In genomic region chr20:8305449-8305978, GRCh38 we compare ENCODE assay signal across 8 cellular contexts.
DNase-seq lines count a peak whose midpoint lies in the region; ATAC-seq and TF ChIP-seq lines count a peak whose summit lies in the region.

No MANE protein-coding gene starts in this region.

- TF ChIP-seq CTCF in IMR-90 (conservative IDR thresholded peaks at IDR 0.05; ENCODE audit: low read depth, low read length) (peak; percentile 40), adrenal gland (IDR thresholded peaks at IDR 0.05) (peak in 5 of 6 experiments; percentile 28 to 51 (median 46))

- peak; percentile 44 for TF ChIP-seq RAD21 in IMR-90 (IDR thresholded peaks at IDR 0.05; ENCODE audit: low read length)

- no TSS peak for BruUV-seq in IMR-90 (replicated peaks; lab: Mats Ljungman, UMichigan)

- H3K4me2 ChIP-seq in IMR-90 (ENCODE audit: low read depth, low read length): no peak overlapping the region

- H3K18ac ChIP-seq in IMR-90 (ENCODE audit: low read depth, low read length): no peak overlapping the region

- CTCF ChIA-PET in IMR-90 (lab: Yijun Ruan, JAX): no interaction called here

- in situ Hi-C loops in IMR-90 (cut with MboI; ENCODE audit: low sequenced_read_pairs): no loop called here

- no peaks in the 10 kb centered on the region for H4K20me1 ChIP-seq in IMR-90 (ENCODE audit: insufficient read depth, low read length)

- no peak overlapping the region for H4K91ac ChIP-seq in IMR-90 (ENCODE audit: insufficient read depth, low read depth, low read length)

- no peak overlapping the region for H2AFZ ChIP-seq in IMR-90 (replicated peaks; ENCODE audit: low read length, poor library complexity)

- H3K4me3 ChIP-seq in IMR-90 (ENCODE audit: insufficient read depth, low read depth, low read length) (no peak overlapping the region), adrenal gland (no peak overlapping the region)

- H3K9ac ChIP-seq in IMR-90 (ENCODE audit: low read depth, low read length): no peak overlapping the region

- H3K36me3 ChIP-seq in IMR-90 (ENCODE audit: control insufficient read depth, insufficient read depth, low read length): no peaks in the 10 kb centered on the region
- H3K36me3 ChIP-seq in adrenal gland (replicated peaks in 1 of 2): no peaks in the 10 kb centered on the region

- WGBS in IMR-90 (ENCODE audit: extremely low coverage in 2 of 2, insufficient read length in 1 of 2), 2 experiments: 90% methylated on average over 3 of the region's 11 CpGs; no CpG with 5 or more reads in 1 of the 2 experiments
- 68 to 73% (median 70%) methylated on average over 11 of the region's 11 CpGs for WGBS in adrenal gland, 4 donors

- no peak overlapping the region for H2BK120ac ChIP-seq in IMR-90 (ENCODE audit: low read depth, low read length)

- no peak overlapping the region for H3K14ac ChIP-seq in IMR-90 (replicated peaks; ENCODE audit: low read depth, low read length)

- H3K4ac ChIP-seq in IMR-90 (ENCODE audit: low read depth, low read length): no peak overlapping the region

- no peak for TF ChIP-seq POLR2A in IMR-90 (IDR thresholded peaks at IDR 0.05; ENCODE audit: low read depth, low read length)
- TF ChIP-seq POLR2A in adrenal gland (IDR thresholded peaks at IDR 0.05): no peak

- H3K9me3 ChIP-seq in IMR-90 (ENCODE audit: control insufficient read depth, insufficient read depth, low read length) (no peaks in the 10 kb centered on the region), adrenal gland (replicated peaks in 1 of 3) (no peaks in the 10 kb centered on the region)

- POLR2A ChIA-PET in IMR-90 (lab: Charles Lee; ENCODE audit: unreplicated experiment): no interaction called here

- H4K5ac ChIP-seq in IMR-90 (ENCODE audit: low read depth, low read length): no peak overlapping the region

- no peaks in the 10 kb centered on the region for H3K9me1 ChIP-seq in IMR-90 (ENCODE audit: insufficient read depth, low read length)

- dilution Hi-C loops in IMR-90 (cut with HindIII; ENCODE audit: low sequenced_read_pairs, unreplicated experiment): no loop called here

- peaks cover 2% of the 10 kb centered on the region; the same call in 1 of the 2 replicates for H3K4me1 ChIP-seq in IMR-90 (ENCODE audit: control insufficient read depth, insufficient read depth, low read length)
- H3K4me1 ChIP-seq in adrenal gland (replicated peaks in 1 of 2): peaks cover 0 to 7% of the 10 kb centered on the region in 2 donors

- ATAC-seq in GM21576 (IDR thresholded peaks at IDR 0.05; ENCODE audit: unreplicated experiment) (peak; percentile 97), IMR-90 (ENCODE audit: low read depth) (no peak), SK-N-SH treated with all-trans-retinoic acid at 6 μM for 48 hours (peak; percentile 43)

- no peaks in the 10 kb centered on the region for H3K27me3 ChIP-seq in IMR-90 (ENCODE audit: control insufficient read depth, insufficient read depth, low read length)
- H3K27me3 ChIP-seq in adrenal gland: no peaks in the 10 kb centered on the region

- no peak overlapping the region for H2BK15ac ChIP-seq in IMR-90 (ENCODE audit: low read depth, low read length)

- DNase-seq in GDM1 (lab: John Stamatoyannopoulos, UW) (peak; percentile 43), IMR-90 (peak; percentile 33), adrenal gland (peak in 6 of 7 donors; percentile 18 to 67 (median 38)), islet precursor cell (peak; percentile 84), amniotic stem cell (lab: John Stamatoyannopoulos, UW) (no peak)
- peak; percentile 36 to 72 (median 57) for DNase-seq in stimulated activated CD4-positive, alpha-beta T cell treated with anti-CD3 and anti-CD28 coated beads, TNF-alpha, amount 100 ng/mL, for 48 hours (ENCODE audit: low read depth in 3 of 3)

- H4K8ac ChIP-seq in IMR-90 (ENCODE audit: low read depth in 2 of 2, low read length in 2 of 2): no peak overlapping the region

- no peak overlapping the region for H2BK5ac ChIP-seq in IMR-90 (ENCODE audit: low read depth, low read length, poor library complexity, severe bottlenecking)

- intact Hi-C loops in IMR-90 (cut with micrococcal nuclease) (loop anchor here (2.0 kb wide), 1 partner anchor 173 kb away; the partner anchor contains the start of gene PLCB1), adrenal gland (cut with DNase I) (loop anchor here in 1 of 2 donors (10.0 kb wide), 1 partner anchor 171 kb away; the partner anchor contains the start of gene PLCB1)

- H3K23ac ChIP-seq in IMR-90 (ENCODE audit: low read depth, low read length): no peak overlapping the region

- no peak overlapping the region for H2AK5ac ChIP-seq in IMR-90 (ENCODE audit: low read depth, low read length)

- H3K56ac ChIP-seq in IMR-90 (ENCODE audit: extremely low read depth, insufficient read depth, low read length): no peak overlapping the region

- H2BK20ac ChIP-seq in IMR-90 (ENCODE audit: low read depth, low read length): no peak overlapping the region

- no peaks in the 10 kb centered on the region; a peak in 2 of 4 replicates for H3K79me1 ChIP-seq in IMR-90 (ENCODE audit: low read depth in 1 of 2, low read length in 2 of 2)

- no peak overlapping the region for H2AK9ac ChIP-seq in IMR-90 (replicated peaks; ENCODE audit: low read depth, low read length, poor library complexity)

- no peak overlapping the region for H3K27ac ChIP-seq in IMR-90 (ENCODE audit: insufficient read depth, low read length)
- no peak overlapping the region for H3K27ac ChIP-seq in adrenal gland

TF ChIP-seq in IMR-90, 13 proteins besides CTCF, POLR2A, EP300 and RAD21:
- TF ChIP-seq SMC3 (IDR thresholded peaks at IDR 0.05; ENCODE audit: low read depth, low read length): peak; percentile 31; the same call in 1 of the 2 replicates
- TF ChIP-seq, protein P1, sequence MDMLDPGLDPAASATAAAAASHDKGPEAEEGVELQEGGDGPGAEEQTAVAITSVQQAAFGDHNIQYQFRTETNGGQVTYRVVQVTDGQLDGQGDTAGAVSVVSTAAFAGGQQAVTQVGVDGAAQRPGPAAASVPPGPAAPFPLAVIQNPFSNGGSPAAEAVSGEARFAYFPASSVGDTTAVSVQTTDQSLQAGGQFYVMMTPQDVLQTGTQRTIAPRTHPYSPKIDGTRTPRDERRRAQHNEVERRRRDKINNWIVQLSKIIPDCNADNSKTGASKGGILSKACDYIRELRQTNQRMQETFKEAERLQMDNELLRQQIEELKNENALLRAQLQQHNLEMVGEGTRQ (IDR thresholded peaks at IDR 0.05; ENCODE audit: low read depth, low read length): no peak

TF ChIP-seq in SK-N-SH treated with all-trans-retinoic acid at 6 μM for 48 hours, 23 proteins besides CTCF, POLR2A, EP300 and RAD21 (continues in another document):
- TF ChIP-seq OSR1 (CRISPR knock-in tag; IDR thresholded peaks at IDR 0.05) (no peak), ISL1 (CRISPR knock-in tag; IDR thresholded peaks at IDR 0.05) (no peak), TCF4 (CRISPR knock-in tag; IDR thresholded peaks at IDR 0.05; ENCODE audit: borderline replicate concordance) (no peak), GLIS3 (CRISPR knock-in tag; IDR thresholded peaks at IDR 0.05) (no peak), CREB5 (CRISPR knock-in tag; IDR thresholded peaks at IDR 0.05; ENCODE audit: low read depth) (no peak), CSDC2 (CRISPR knock-in tag; IDR thresholded peaks at IDR 0.05) (no peak), SNAI2 (CRISPR knock-in tag; IDR thresholded peaks at IDR 0.05) (no peak), ZFP30 (CRISPR knock-in tag; IDR thresholded peaks at IDR 0.05) (no peak), RARB (CRISPR knock-in tag; IDR thresholded peaks at IDR 0.05) (no peak), POU6F1 (CRISPR knock-in tag; IDR thresholded peaks at IDR 0.05; ENCODE audit: borderline replicate concordance, low read depth) (no peak), ZNF565 (CRISPR knock-in tag; conservative IDR thresholded peaks at IDR 0.05; ENCODE audit: low read depth) (no peak), ZNF70 (CRISPR knock-in tag; IDR thresholded peaks at IDR 0.05) (no peak), PATZ1 (CRISPR knock-in tag; IDR thresholded peaks at IDR 0.05; ENCODE audit: borderline replicate concordance) (no peak), ZFP3 (CRISPR knock-in tag; IDR thresholded peaks at IDR 0.05) (no peak)
